ENCODE assay signal across 37 cellular contexts in genomic region chr11:130462931-130463330, GRCh38. TPM values are rescaled to one million over a fixed set of nuclear protein-coding genes. Genes with fewer than 3 reads are reported as not detected.
DNase-seq lines count a peak whose midpoint lies in the region; ATAC-seq and TF ChIP-seq lines count a peak whose summit lies in the region.
"Had no signal": no experiment of that assay in that cellular context is flagged by ENCODE, and none has a peak within 500 bp of the region (broad histone marks: within the 10 kb centered on the region; RNA-seq: fewer than 3 reads in every experiment).

No MANE protein-coding gene starts in this region.

- H3K4me3 ChIP-seq in left ventricle myocardium inferior, result no peak overlapping the region
- H3K4me3 ChIP-seq in osteoblast (ENCODE audit: insufficient read depth, low read length), result no peak overlapping the region
- H3K4me3 ChIP-seq: A549; BLaER1; BLaER1 treated with 17β-estradiol and CSF1 and Interleukin-3, amounts not matched to agents 10 nM and 100 nM had no signal

- no peak overlapping the region for H3K4me3 Mint-ChIP-seq in chondrocyte (ENCODE audit: unreplicated experiment)
- H3K4me3 Mint-ChIP-seq: B cell; CD14-positive monocyte; CD4-positive, alpha-beta memory T cell; CD4-positive, alpha-beta T cell; CD4-positive, CD25-positive, alpha-beta regulatory T cell; CD8-positive, alpha-beta memory T cell; CD8-positive, alpha-beta T cell had no signal

- no peaks in the 10 kb centered on the region for H3K9me3 ChIP-seq in left ventricle myocardium inferior (replicated peaks)
- no peaks in the 10 kb centered on the region for H3K9me3 ChIP-seq in osteoblast (ENCODE audit: low read depth, low read length)
- H3K9me3 ChIP-seq: A549; BE2C; BLaER1; BLaER1 treated with 17β-estradiol and CSF1 and Interleukin-3, amounts not matched to agents 10 nM and 100 nM; Caco-2 had no signal

- no peaks in the 10 kb centered on the region for H3K79me2 ChIP-seq in osteoblast (ENCODE audit: insufficient read depth, low read length)

- H3K36me3 ChIP-seq in left ventricle myocardium inferior (peaks cover 74% of the 10 kb centered on the region), osteoblast (ENCODE audit: insufficient read depth, low read length) (no peaks in the 10 kb centered on the region)
- H3K36me3 ChIP-seq: BE2C; BLaER1; BLaER1 treated with 17β-estradiol and CSF1 and Interleukin-3, amounts not matched to agents 10 nM and 100 nM had no signal

- no peak overlapping the region for H2AFZ ChIP-seq in osteoblast (ENCODE audit: low read length)

- no peaks in the 10 kb centered on the region for H4K20me1 ChIP-seq in osteoblast (ENCODE audit: insufficient read depth, low read length)
- H4K20me1 ChIP-seq: BLaER1; BLaER1 treated with 17β-estradiol and CSF1 and Interleukin-3, amounts not matched to agents 10 nM and 100 nM had no signal

- no peaks in the 10 kb centered on the region for H3K4me1 Mint-ChIP-seq in chondrocyte (ENCODE audit: low read depth)
- H3K4me1 Mint-ChIP-seq: B cell; CD4-positive, alpha-beta memory T cell; CD4-positive, CD25-positive, alpha-beta regulatory T cell; CD8-positive, alpha-beta memory T cell had no signal

- TF ChIP-seq CTCF in left ventricle myocardium inferior (IDR thresholded peaks at IDR 0.05; ENCODE audit: borderline replicate concordance) (no peak), chondrocyte (IDR thresholded peaks at IDR 0.05) (no peak), osteoblast (IDR thresholded peaks at IDR 0.05; ENCODE audit: extremely low read depth, low read depth, low read length) (no peak)

- peaks cover 44% of the 10 kb centered on the region for H3K36me3 Mint-ChIP-seq in chondrocyte (ENCODE audit: low read depth)
- H3K36me3 Mint-ChIP-seq: CD14-positive monocyte; CD4-positive, alpha-beta memory T cell; CD4-positive, CD25-positive, alpha-beta regulatory T cell; CD8-positive, alpha-beta memory T cell; CD8-positive, alpha-beta T cell had no signal

- ATAC-seq in Right ventricle myocardium inferior (no peak), Right ventricle myocardium superior (ENCODE audit: poor library complexity) (no peak), left cardiac atrium (no peak), HG02938 (IDR thresholded peaks at IDR 0.05; ENCODE audit: unreplicated experiment) (no peak)
- ATAC-seq: A549; CD8-positive, alpha-beta T cell had no signal

- H3K27me3 Mint-ChIP-seq in chondrocyte (ENCODE audit: low read depth), result no peaks in the 10 kb centered on the region
- H3K27me3 Mint-ChIP-seq: B cell; CD4-positive, CD25-positive, alpha-beta regulatory T cell had no signal

- no peaks in the 10 kb centered on the region for H3K27me3 ChIP-seq in left ventricle myocardium inferior (ENCODE audit: low read depth)
- H3K27me3 ChIP-seq in osteoblast (ENCODE audit: insufficient read depth, low read length), result peaks cover 8% of the 10 kb centered on the region
- H3K27me3 ChIP-seq: BE2C; BLaER1; BLaER1 treated with 17β-estradiol and CSF1 and Interleukin-3, amounts not matched to agents 10 nM and 100 nM had no signal

- H3K4me2 ChIP-seq in osteoblast (ENCODE audit: insufficient read depth, low read length), result no peak overlapping the region
- H3K4me2 ChIP-seq: A549; BLaER1; BLaER1 treated with 17β-estradiol and CSF1 and Interleukin-3, amounts not matched to agents 10 nM and 100 nM had no signal

- no peaks in the 10 kb centered on the region for H3K9me3 Mint-ChIP-seq in chondrocyte (ENCODE audit: low read depth)
- H3K9me3 Mint-ChIP-seq: CD14-positive monocyte; CD4-positive, alpha-beta memory T cell; CD4-positive, alpha-beta T cell; CD4-positive, CD25-positive, alpha-beta regulatory T cell; CD8-positive, alpha-beta T cell had no signal

- H3K4me1 ChIP-seq in left ventricle myocardium inferior (peaks cover 38% of the 10 kb centered on the region), osteoblast (ENCODE audit: insufficient read depth, low read length) (no peaks in the 10 kb centered on the region)
- H3K4me1 ChIP-seq: A549, BE2C, Caco-2 had no signal

- DNase-seq in Right ventricle myocardium inferior (ENCODE audit: missing footprints) (peak; percentile 67), Right ventricle myocardium superior (no peak), left ventricle myocardium inferior (no peak), left cardiac atrium (no peak), chondrocyte (ENCODE audit: low spot score) (no peak), osteoblast (ENCODE audit: insufficient read length, low spot score, missing footprints) (peak; percentile 53), kidney tubule cell (ENCODE audit: low spot score) (no peak)
- DNase-seq: 8988T; ACHN; AML-193; BE2C; C1 segment of cervical spinal cord; Caco-2; Calu3; CD4-positive, alpha-beta memory T cell; CD4-positive, alpha-beta T cell; CD4-positive, CD25-positive, alpha-beta regulatory T cell; CD8-positive, alpha-beta memory T cell; CD8-positive, alpha-beta T cell; COR-L47; DMS153; DMS53; DMS79; DMS79 treated with DMSO at 0.1 percent for 48 hours; DND-41; EL had no signal

- H3K27ac ChIP-seq in left ventricle myocardium inferior (replicated peaks) (peak overlapping the region; percentile 56), osteoblast (ENCODE audit: low read depth, low read length) (no peak overlapping the region)
- H3K27ac ChIP-seq: 22Rv1; A549; BLaER1; BLaER1 treated with 17β-estradiol and CSF1 and Interleukin-3, amounts not matched to agents 10 nM and 100 nM; C4-2B had no signal

- intact Hi-C loops in Right ventricle myocardium inferior (cut with DNase I) (no loop called here), Right ventricle myocardium superior (cut with DNase I) (no loop called here), left ventricle myocardium inferior (cut with micrococcal nuclease) (no loop called here), left cardiac atrium (cut with DNase I) (no loop called here)

- peak overlapping the region; percentile 68 for H3K27ac Mint-ChIP-seq in chondrocyte (ENCODE audit: unreplicated experiment)
- H3K27ac Mint-ChIP-seq: B cell; CD14-positive monocyte; CD4-positive, alpha-beta memory T cell; CD4-positive, alpha-beta T cell; CD8-positive, alpha-beta memory T cell; CD8-positive, alpha-beta T cell had no signal

RNA-seq across cellular contexts. Expression of gene ADAMTS15, which starts 14.5 kb away (rescaled TPM):
- 45.6 TPM for total RNA-seq in Right ventricle myocardium inferior
- 43.5 TPM for total RNA-seq in Right ventricle myocardium superior
- total RNA-seq in left ventricle myocardium inferior, result 22.9 TPM
- 10 to 100 TPM; 29.8 to 32.0 TPM for total RNA-seq in left cardiac atrium
- 16.8 to 140 TPM (median 136 TPM) in 3 replicates for total RNA-seq in chondrocyte
- total RNA-seq in osteoblast, result 2.1 and 4.3 TPM in 2 replicates
- total RNA-seq: B cell; CD4-positive, alpha-beta memory T cell; CD4-positive, CD25-positive, alpha-beta regulatory T cell; CD8-positive, alpha-beta memory T cell; CD8-positive, alpha-beta T cell had no signal

RNA-seq across cellular contexts. Expression of gene ADAMTS8, which starts 34.5 kb away (rescaled TPM):
- total RNA-seq in Right ventricle myocardium inferior, result 0.57 TPM
- 0.48 TPM for total RNA-seq in Right ventricle myocardium superior
- 0.85 TPM for total RNA-seq in left ventricle myocardium inferior
- 10 to 100 TPM in 1 of 2 donors, 1 to 10 TPM in 1; 3.3 to 53.0 TPM for total RNA-seq in left cardiac atrium
- 0.77 to 1.0 TPM (median 1.0 TPM) in 3 replicates for total RNA-seq in chondrocyte
- under 0.01 TPM in 1 of 2 replicates, not detected in the other for total RNA-seq in osteoblast
- total RNA-seq: A172; A673; B cell; Caco-2; Calu3; CD4-positive, alpha-beta memory T cell; CD4-positive, alpha-beta T cell; CD4-positive, CD25-positive, alpha-beta regulatory T cell; CD8-positive, alpha-beta memory T cell; CD8-positive, alpha-beta T cell; Daoy had no signal

Comparison
In these comparisons a context has a peak if more than half of its experiments do, and no peak if none do; other contexts are left out.
1. DNase-seq: peak in Right ventricle myocardium inferior (single experiment) and osteoblast (single experiment); none in Right ventricle myocardium superior (single experiment), left ventricle myocardium inferior (single experiment), left cardiac atrium (single experiment), chondrocyte (single experiment) and kidney tubule cell (single experiment).